1 cellular context compared by ENCODE assay signal in genomic region chr9:127793093-127793708, GRCh38.
TF ChIP-seq lines count a peak whose summit lies in the region.

No MANE protein-coding gene starts in this region.

TF ChIP-seq in HepG2, 621 proteins besides CTCF, POLR2A, EP300 and RAD21:
- TF ChIP-seq POLR2AphosphoS5 (IDR thresholded peaks at IDR 0.05; ENCODE audit: low read depth, low read length) (peak; percentile 45; the same call in 1 of the 2 replicates), CSRNP2 (CRISPR knock-in tag; conservative IDR thresholded peaks at IDR 0.05; ENCODE audit: low read depth) (no peak), RBFOX2 (IDR thresholded peaks at IDR 0.05; ENCODE audit: low read depth, low read length) (peak; percentile 51), ZBTB33 (CRISPR knock-in tag; IDR thresholded peaks at IDR 0.05) (0 out of 2 replicates have a peak, but pooled peaks have one; percentile 22), NCOA5 (CRISPR knock-in tag; IDR thresholded peaks at IDR 0.05) (no peak), RBM22 (optimal IDR thresholded peaks at IDR 0.05; ENCODE audit: low read length) (peak; percentile 25)
